In the genomic region with DNA sequence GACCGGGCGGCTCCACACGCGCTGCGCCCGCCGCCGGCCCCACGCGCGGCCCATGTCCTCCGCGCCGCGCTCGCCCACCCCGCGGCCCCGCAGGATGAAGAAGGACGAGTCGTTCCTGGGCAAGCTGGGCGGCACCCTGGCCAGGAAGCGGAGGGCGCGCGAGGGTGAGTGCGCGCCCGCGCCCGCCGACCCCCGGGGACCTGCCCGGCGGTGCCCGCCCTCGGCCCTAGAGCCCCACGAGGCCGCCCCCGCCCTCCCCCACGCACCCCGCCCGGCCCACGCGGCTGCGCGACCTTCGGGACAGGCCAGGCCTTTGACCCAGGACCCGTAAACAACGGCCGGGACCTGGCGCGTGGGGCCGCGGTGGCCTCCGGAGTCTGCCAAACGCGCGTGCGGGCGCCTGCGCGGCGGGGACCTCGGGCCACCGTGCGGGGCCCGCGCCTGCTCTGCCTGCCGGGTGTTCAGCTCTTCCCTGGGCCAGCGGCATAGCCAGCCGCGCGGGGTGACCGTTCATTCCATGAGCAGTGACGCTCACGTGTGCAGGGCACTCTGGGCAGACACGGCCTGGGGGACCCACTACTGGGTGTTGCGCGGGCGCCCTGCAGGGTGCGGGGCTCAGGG, we compare ENCODE assay signal across 1 cellular context.
TF ChIP-seq lines count a peak whose summit lies in the region.

A gene with protein sequence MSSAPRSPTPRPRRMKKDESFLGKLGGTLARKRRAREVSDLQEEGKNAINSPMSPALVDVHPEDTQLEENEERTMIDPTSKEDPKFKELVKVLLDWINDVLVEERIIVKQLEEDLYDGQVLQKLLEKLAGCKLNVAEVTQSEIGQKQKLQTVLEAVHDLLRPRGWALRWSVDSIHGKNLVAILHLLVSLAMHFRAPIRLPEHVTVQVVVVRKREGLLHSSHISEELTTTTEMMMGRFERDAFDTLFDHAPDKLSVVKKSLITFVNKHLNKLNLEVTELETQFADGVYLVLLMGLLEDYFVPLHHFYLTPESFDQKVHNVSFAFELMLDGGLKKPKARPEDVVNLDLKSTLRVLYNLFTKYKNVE (plus strand): TSS at position 15 of the 621 bp plus-strand sequence. CDS start 38 bp downstream, at position 53.

TF ChIP-seq in K562, 482 proteins besides CTCF, POLR2A, EP300 and RAD21 (continued from another document):
- TF ChIP-seq, protein P1, sequence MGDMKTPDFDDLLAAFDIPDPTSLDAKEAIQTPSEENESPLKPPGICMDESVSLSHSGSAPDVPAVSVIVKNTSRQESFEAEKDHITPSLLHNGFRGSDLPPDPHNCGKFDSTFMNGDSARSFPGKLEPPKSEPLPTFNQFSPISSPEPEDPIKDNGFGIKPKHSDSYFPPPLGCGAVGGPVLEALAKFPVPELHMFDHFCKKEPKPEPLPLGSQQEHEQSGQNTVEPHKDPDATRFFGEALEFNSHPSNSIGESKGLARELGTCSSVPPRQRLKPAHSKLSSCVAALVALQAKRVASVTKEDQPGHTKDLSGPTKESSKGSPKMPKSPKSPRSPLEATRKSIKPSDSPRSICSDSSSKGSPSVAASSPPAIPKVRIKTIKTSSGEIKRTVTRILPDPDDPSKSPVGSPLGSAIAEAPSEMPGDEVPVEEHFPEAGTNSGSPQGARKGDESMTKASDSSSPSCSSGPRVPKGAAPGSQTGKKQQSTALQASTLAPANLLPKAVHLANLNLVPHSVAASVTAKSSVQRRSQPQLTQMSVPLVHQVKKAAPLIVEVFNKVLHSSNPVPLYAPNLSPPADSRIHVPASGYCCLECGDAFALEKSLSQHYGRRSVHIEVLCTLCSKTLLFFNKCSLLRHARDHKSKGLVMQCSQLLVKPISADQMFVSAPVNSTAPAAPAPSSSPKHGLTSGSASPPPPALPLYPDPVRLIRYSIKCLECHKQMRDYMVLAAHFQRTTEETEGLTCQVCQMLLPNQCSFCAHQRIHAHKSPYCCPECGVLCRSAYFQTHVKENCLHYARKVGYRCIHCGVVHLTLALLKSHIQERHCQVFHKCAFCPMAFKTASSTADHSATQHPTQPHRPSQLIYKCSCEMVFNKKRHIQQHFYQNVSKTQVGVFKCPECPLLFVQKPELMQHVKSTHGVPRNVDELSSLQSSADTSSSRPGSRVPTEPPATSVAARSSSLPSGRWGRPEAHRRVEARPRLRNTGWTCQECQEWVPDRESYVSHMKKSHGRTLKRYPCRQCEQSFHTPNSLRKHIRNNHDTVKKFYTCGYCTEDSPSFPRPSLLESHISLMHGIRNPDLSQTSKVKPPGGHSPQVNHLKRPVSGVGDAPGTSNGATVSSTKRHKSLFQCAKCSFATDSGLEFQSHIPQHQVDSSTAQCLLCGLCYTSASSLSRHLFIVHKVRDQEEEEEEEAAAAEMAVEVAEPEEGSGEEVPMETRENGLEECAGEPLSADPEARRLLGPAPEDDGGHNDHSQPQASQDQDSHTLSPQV (IDR thresholded peaks at IDR 0.05) = no peak
- TF ChIP-seq, protein P2, sequence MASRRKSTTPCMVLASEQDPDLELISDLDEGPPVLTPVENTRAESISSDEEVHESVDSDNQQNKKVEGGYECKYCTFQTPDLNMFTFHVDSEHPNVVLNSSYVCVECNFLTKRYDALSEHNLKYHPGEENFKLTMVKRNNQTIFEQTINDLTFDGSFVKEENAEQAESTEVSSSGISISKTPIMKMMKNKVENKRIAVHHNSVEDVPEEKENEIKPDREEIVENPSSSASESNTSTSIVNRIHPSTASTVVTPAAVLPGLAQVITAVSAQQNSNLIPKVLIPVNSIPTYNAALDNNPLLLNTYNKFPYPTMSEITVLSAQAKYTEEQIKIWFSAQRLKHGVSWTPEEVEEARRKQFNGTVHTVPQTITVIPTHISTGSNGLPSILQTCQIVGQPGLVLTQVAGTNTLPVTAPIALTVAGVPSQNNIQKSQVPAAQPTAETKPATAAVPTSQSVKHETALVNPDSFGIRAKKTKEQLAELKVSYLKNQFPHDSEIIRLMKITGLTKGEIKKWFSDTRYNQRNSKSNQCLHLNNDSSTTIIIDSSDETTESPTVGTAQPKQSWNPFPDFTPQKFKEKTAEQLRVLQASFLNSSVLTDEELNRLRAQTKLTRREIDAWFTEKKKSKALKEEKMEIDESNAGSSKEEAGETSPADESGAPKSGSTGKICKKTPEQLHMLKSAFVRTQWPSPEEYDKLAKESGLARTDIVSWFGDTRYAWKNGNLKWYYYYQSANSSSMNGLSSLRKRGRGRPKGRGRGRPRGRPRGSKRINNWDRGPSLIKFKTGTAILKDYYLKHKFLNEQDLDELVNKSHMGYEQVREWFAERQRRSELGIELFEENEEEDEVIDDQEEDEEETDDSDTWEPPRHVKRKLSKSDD (conservative IDR thresholded peaks at IDR 0.05; ENCODE audit: low read length) = no peak
